ENCODE assay signal across 1 cellular context in genomic region chr12:116916714-116917114, GRCh38.
TF ChIP-seq lines count a peak whose summit lies in the region.

No MANE protein-coding gene starts in this region.

TF ChIP-seq in HCT116, 20 proteins besides CTCF, POLR2A, EP300 and RAD21 (continued from another document):
- TF ChIP-seq EZH2phosphoT487 (IDR thresholded peaks at IDR 0.05; ENCODE audit: borderline replicate concordance) (no peak), POLR2AphosphoS5 (IDR thresholded peaks at IDR 0.05; ENCODE audit: low read depth, low read length) (no peak; the same call in 1 of the 2 replicates), ZNF274 (IDR thresholded peaks at IDR 0.05; ENCODE audit: low read depth, low read length) (no peak), SIN3A (IDR thresholded peaks at IDR 0.05; ENCODE audit: low read depth) (no peak), TCF7L2 (IDR thresholded peaks at IDR 0.05; ENCODE audit: borderline replicate concordance, extremely low read depth, insufficient read depth, insufficient read length) (peak; percentile 71), YY1 (IDR thresholded peaks at IDR 0.05; ENCODE audit: extremely low read depth, insufficient replicate concordance, low read depth, low read length) (peak; percentile 19), JUND (IDR thresholded peaks at IDR 0.05) (peak; percentile 96), ZFX (IDR thresholded peaks at IDR 0.05) (no peak), ATF3 (IDR thresholded peaks at IDR 0.05) (peak; percentile 52; the same call in 1 of the 2 replicates), MAX (IDR thresholded peaks at IDR 0.05) (peak; percentile 62)
TF ChIP-seq in HCT116: peak in this region for 10.
